9 cellular contexts compared by ENCODE assay signal in genomic region chr2:160583162-160583522, GRCh38.
DNase-seq lines count a peak whose midpoint lies in the region; ATAC-seq and TF ChIP-seq lines count a peak whose summit lies in the region.
"Had no signal": no experiment of that assay in that cellular context is flagged by ENCODE, and none has a peak within 500 bp of the region (broad histone marks: within the 10 kb centered on the region; RNA-seq: fewer than 3 reads in every experiment).

No MANE protein-coding gene starts in this region.

- TF ChIP-seq CTCF in cardiac muscle cell (IDR thresholded peaks at IDR 0.05; ENCODE audit: low read depth, low read length) (no peak), retinal pigment epithelial cell (conservative IDR thresholded peaks at IDR 0.05; ENCODE audit: low read depth, low read length) (no peak)

- peaks cover 48% of the 10 kb centered on the region for H3K4me1 ChIP-seq in GM23248 (ENCODE audit: insufficient read depth)
- peaks cover 15% of the 10 kb centered on the region for H3K4me1 ChIP-seq in SJCRH30
- H3K4me1 ChIP-seq in cardiac muscle cell (ENCODE audit: low read depth), result peaks cover 17% of the 10 kb centered on the region
- H3K4me1 ChIP-seq: colonic mucosa had no signal

- H3K27me3 ChIP-seq in GM23248 (replicated peaks; ENCODE audit: insufficient read depth), result no peaks in the 10 kb centered on the region
- no peaks in the 10 kb centered on the region for H3K27me3 ChIP-seq in SJCRH30
- no peaks in the 10 kb centered on the region for H3K27me3 ChIP-seq in cardiac muscle cell
- H3K27me3 ChIP-seq: colonic mucosa had no signal

- no peak for ATAC-seq in GM21786 (IDR thresholded peaks at IDR 0.05; ENCODE audit: unreplicated experiment)

- H3K27ac ChIP-seq in GM23248 (peak overlapping the region; percentile 66), SJCRH30 (peak overlapping the region; percentile 49; the same call in 1 of the 2 replicates), cardiac muscle cell (peak overlapping the region; percentile 88)
- H3K27ac ChIP-seq: colonic mucosa had no signal

- DNase-seq in GM23248 (peak; percentile 56), SJCRH30 (peak in 1 of 2 experiments; percentile 6), cardiac muscle cell (ENCODE audit: low read depth in 1 of 2, low spot score in 1 of 2) (peak; percentile 9 to 79), retinal pigment epithelial cell (ENCODE audit: low read depth) (peak; percentile 68), GOT3 (lab: John Stamatoyannopoulos, UW) (no peak), occipital lobe (lab: John Stamatoyannopoulos, UW) (no peak), anterior cingulate cortex (lab: John Stamatoyannopoulos, UW) (no peak)
- DNase-seq: colonic mucosa had no signal

- peak overlapping the region; percentile 45 for H3K4me2 ChIP-seq in GM23248 (ENCODE audit: unreplicated experiment)

- H3K9ac ChIP-seq in GM23248, result peak overlapping the region; percentile 23

- no peaks in the 10 kb centered on the region for H3K79me2 ChIP-seq in GM23248 (ENCODE audit: insufficient read depth)

- no peaks in the 10 kb centered on the region for H3K9me2 ChIP-seq in GM23248 (ENCODE audit: insufficient read depth)

- H3K9me3 ChIP-seq in GM23248 (ENCODE audit: low read depth), result no peaks in the 10 kb centered on the region
- no peaks in the 10 kb centered on the region for H3K9me3 ChIP-seq in SJCRH30 (replicated peaks)
- no peaks in the 10 kb centered on the region for H3K9me3 ChIP-seq in cardiac muscle cell (ENCODE audit: low read depth)
- H3K9me3 ChIP-seq: colonic mucosa had no signal

- H3F3A ChIP-seq in GM23248 (ENCODE audit: insufficient read depth), result peaks cover 30% of the 10 kb centered on the region

- H3K4me3 ChIP-seq in GM23248, result no peak overlapping the region
- H3K4me3 ChIP-seq in SJCRH30, result no peak overlapping the region
- H3K4me3 ChIP-seq in cardiac muscle cell, result no peak overlapping the region
- H3K4me3 ChIP-seq in retinal pigment epithelial cell (ENCODE audit: low read length), result no peak overlapping the region
- H3K4me3 ChIP-seq: colonic mucosa had no signal

- H4K20me1 ChIP-seq in GM23248 (ENCODE audit: insufficient read depth), result no peaks in the 10 kb centered on the region

- 13 to 20% methylated on average over 1 of the region's 1 CpG for WGBS in GM23248 (ENCODE audit: low coverage in 1 of 2, low lambda C conversion rate in 2 of 2, missing lambda C conversion rate in 2 of 2), 2 experiments

- in situ Hi-C loops in GM23248 (cut with MboI), result no loop called here

- peak overlapping the region; percentile 42 for H2AFZ ChIP-seq in GM23248

- H3K36me3 ChIP-seq in GM23248 (ENCODE audit: low read depth) (no peaks in the 10 kb centered on the region), SJCRH30 (no peaks in the 10 kb centered on the region), cardiac muscle cell (no peaks in the 10 kb centered on the region)
- H3K36me3 ChIP-seq: colonic mucosa had no signal

Comparison
In these comparisons a context has a peak if more than half of its experiments do, and no peak if none do; other contexts are left out.
1. DNase-seq: peak in GM23248 (single experiment), cardiac muscle cell (2 of 2) and retinal pigment epithelial cell (single experiment); none in GOT3 (single experiment), occipital lobe (single experiment) and anterior cingulate cortex (0 of 58).
2. Peak in every context shown above with its lines, with median percentiles within 50 percentile points of each other: H3K27ac ChIP-seq.